10 cellular contexts compared by ENCODE assay signal in the genomic region with DNA sequence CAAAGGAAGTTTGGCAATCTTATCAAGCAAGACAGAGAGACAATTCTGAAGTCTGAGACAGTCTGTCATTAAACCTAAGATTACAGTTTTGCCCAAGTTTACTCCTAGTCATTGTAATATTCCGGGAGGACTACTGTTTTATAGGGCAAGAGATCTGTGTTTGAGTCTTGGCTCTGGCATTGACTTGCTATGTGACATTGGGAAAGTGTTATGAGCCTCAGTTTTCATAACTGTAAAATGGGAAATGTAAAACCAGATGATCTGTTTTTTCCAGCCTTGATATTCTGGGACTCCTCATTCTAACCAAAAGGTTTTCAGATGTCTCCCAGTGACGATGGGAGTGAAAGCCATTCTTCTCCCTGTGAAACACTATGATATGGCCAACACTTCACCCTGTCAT. TPM values are rescaled to one million over a fixed set of nuclear protein-coding genes. Genes with fewer than 3 reads are reported as not detected.
"Had no signal": no experiment of that assay in that cellular context is flagged by ENCODE, and none has a peak within 500 bp of the region (broad histone marks: within the 10 kb centered on the region; RNA-seq: fewer than 3 reads in every experiment).

No MANE protein-coding gene starts in this region.

- ATAC-seq: HepG2 had no signal

- H3K4me3 Mint-ChIP-seq: IgD-negative memory B cell had no signal

- DNase-seq: IMR-90, KBM-7, KG1 had no signal

- H3K27ac ChIP-seq: HL-60, KMS-11 had no signal

- H3K4me1 Mint-ChIP-seq: IgD-negative memory B cell had no signal

- H3K9ac ChIP-seq: KMS-11 had no signal

- H3K4me2 ChIP-seq: KMS-11 had no signal

- FAIRE-seq: HepG2, HTR-8/SVneo had no signal

- H3K27ac Mint-ChIP-seq: IgD-negative memory B cell had no signal

RNA-seq across cellular contexts. Expression of a gene that starts 24.3 kb away (rescaled TPM):
- total RNA-seq: HT1080, IMR-90 had no signal
- polyA plus RNA-seq: IgD-negative memory B cell, IMR-90 had no signal

RNA-seq across cellular contexts. Expression of a gene that starts 29.9 kb away (rescaled TPM):
- total RNA-seq: HepG2, HT-29, HT1080, IMR-90 had no signal
- polyA plus RNA-seq: HepG2, IgD-negative memory B cell, IMR-90 had no signal
